Comparison of ENCODE assay signal across 20 cellular contexts in the genomic region with DNA sequence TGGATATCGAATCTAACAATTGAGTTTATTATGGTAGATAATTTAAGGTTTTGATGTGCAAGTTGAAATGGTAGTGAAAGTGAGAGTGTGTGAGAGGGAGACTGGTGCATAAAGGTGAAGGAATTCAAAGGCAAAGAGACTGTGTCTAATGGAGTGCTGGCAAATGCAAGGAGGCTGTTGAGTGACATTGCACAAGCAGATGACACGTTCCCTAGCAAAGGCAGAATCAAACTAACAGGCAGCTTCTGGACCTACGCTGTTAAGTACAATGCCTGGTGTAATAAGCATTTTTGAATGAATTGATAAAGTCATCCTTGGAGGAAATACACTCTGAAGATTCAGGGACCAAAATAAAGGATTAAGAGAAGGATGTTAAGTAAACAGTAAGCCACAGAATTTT.
A peak's percentile ranks its signal among the peaks of the same experiment; 100 is the strongest.
DNase-seq lines count a peak whose midpoint lies in the region; TF ChIP-seq lines count a peak whose summit lies in the region.
"Had no signal": no experiment of that assay in that cellular context is flagged by ENCODE, and none has a peak within 500 bp of the region (broad histone marks: within the 10 kb centered on the region; RNA-seq: fewer than 3 reads in every experiment).

No MANE protein-coding gene starts in this region.

- no peak for TF ChIP-seq CTCF in epithelial cell of esophagus (IDR thresholded peaks at IDR 0.05; ENCODE audit: insufficient read depth, low read depth, low read length, missing control alignments)

- H3K4me3 ChIP-seq in epithelial cell of esophagus (ENCODE audit: low read length) = no peak overlapping the region
- H3K4me3 ChIP-seq: PC-9 had no signal

- DNase-seq in SKM-1 treated with dmso at 0.1 percent for 144 hours (lab: John Stamatoyannopoulos, UW; ENCODE audit: unreplicated experiment) (peak; percentile 34), SKM-1 (lab: John Stamatoyannopoulos, UW; ENCODE audit: unreplicated experiment) (no peak), NOMO-1 (lab: John Stamatoyannopoulos, UW; ENCODE audit: unreplicated experiment in 2 of 2) (peak; percentile 15 to 20), epithelial cell of esophagus (ENCODE audit: low read depth) (peak; percentile 25), T-helper 1 cell (no peak), NCI-H1048 (lab: John Stamatoyannopoulos, UW) (no peak), medulla oblongata (ENCODE audit: extremely low spot score) (no peak)
- DNase-seq: BE2C; CD4-positive, CD25-positive, alpha-beta regulatory T cell; DND-41; H7; Karpas-422; NCI-H1105 treated with DMSO at 0.1 percent for 48 hours; NCI-H2029 treated with DMSO at 0.1 percent for 48 hours; NCI-H226; NCI-H524; NCI-H82; PC-9; RPMI8226; SHP77 treated with DMSO at 0.1 percent for 48 hours had no signal

Comparison
In these comparisons a context has a peak if more than half of its experiments do, and no peak if none do; other contexts are left out.
1. DNase-seq: peak in SKM-1 treated with dmso at 0.1 percent for 144 hours (single experiment), NOMO-1 (2 of 2) and epithelial cell of esophagus (single experiment); none in SKM-1 (single experiment), T-helper 1 cell (0 of 5), NCI-H1048 (single experiment) and medulla oblongata (single experiment).